9 cellular contexts compared by ENCODE assay signal in genomic region chr3:88180398-88180999, GRCh38. TPM values are rescaled to one million over a fixed set of nuclear protein-coding genes. Genes with fewer than 3 reads are reported as not detected.
DNase-seq lines count a peak whose midpoint lies in the region; ATAC-seq and TF ChIP-seq lines count a peak whose summit lies in the region.
"Had no signal": no experiment of that assay in that cellular context is flagged by ENCODE, and none has a peak within 500 bp of the region (broad histone marks: within the 10 kb centered on the region; RNA-seq: fewer than 3 reads in every experiment).

No MANE protein-coding gene starts in this region.

- H3K4me3 ChIP-seq in Panc1 (ENCODE audit: low read depth in 2 of 2, low read length in 2 of 2), result no peak overlapping the region
- no peak overlapping the region for H3K4me3 ChIP-seq in fibroblast of lung (replicated peaks in 1 of 4; ENCODE audit: control extremely low read depth in 1 of 4, insufficient read depth in 1 of 4, low read depth in 3 of 4, low read length in 4 of 4)
- no peak overlapping the region for H3K4me3 ChIP-seq in ovary
- H3K4me3 ChIP-seq: BLaER1 had no signal

- TF ChIP-seq CTCF in Panc1 (IDR thresholded peaks at IDR 0.05) (peak; percentile 59; the same call in 1 of the 2 replicates), fibroblast of lung (conservative IDR thresholded peaks at IDR 0.05 in 1 of 2, IDR thresholded peaks at IDR 0.05 in 1 of 2; ENCODE audit: low read depth in 1 of 2, low read length in 2 of 2) (peak; percentile 52 to 54), ovary (IDR thresholded peaks at IDR 0.05) (no peak)

- H3K4me1 ChIP-seq in Panc1 (ENCODE audit: control insufficient read depth, insufficient read depth, low read length) (no peaks in the 10 kb centered on the region), fibroblast of lung (ENCODE audit: control insufficient read depth, extremely low read depth, insufficient read depth, low read length) (no peaks in the 10 kb centered on the region), ovary (ENCODE audit: insufficient read depth) (no peaks in the 10 kb centered on the region)

- no peaks in the 10 kb centered on the region for H3K79me2 ChIP-seq in fibroblast of lung (ENCODE audit: control insufficient read depth, insufficient read depth, low read length)

- DNase-seq in DMS53 (lab: John Stamatoyannopoulos, UW) (peak; percentile 1), DMS53 treated with DMSO at 0.1 percent for 48 hours (lab: John Stamatoyannopoulos, UW; ENCODE audit: unreplicated experiment) (no peak), Panc1 (ENCODE audit: low read depth, low spot score) (peak; percentile 36), fibroblast of lung (ENCODE audit: low read depth in 2 of 2) (peak; percentile 41 to 71), ovary (no peak)

- H3K9me3 ChIP-seq in Panc1 (ENCODE audit: control insufficient read depth, insufficient read depth, low read depth, low read length), result no peaks in the 10 kb centered on the region
- H3K9me3 ChIP-seq in fibroblast of lung (ENCODE audit: control insufficient read depth, insufficient read depth, low read depth, low read length), result no peaks in the 10 kb centered on the region
- no peaks in the 10 kb centered on the region for H3K9me3 ChIP-seq in ovary

- TF ChIP-seq POLR2A in ovary (IDR thresholded peaks at IDR 0.05), result no peak

- ATAC-seq in GM18868 (IDR thresholded peaks at IDR 0.05; ENCODE audit: unreplicated experiment) (peak; percentile 96), HG03060 (IDR thresholded peaks at IDR 0.05; ENCODE audit: low read depth, unreplicated experiment) (peak; percentile 73), Panc1 (0 out of 2 replicates have a peak, but pooled peaks have one; percentile 68), HG03097 (IDR thresholded peaks at IDR 0.05; ENCODE audit: low FRiP score, unreplicated experiment) (no peak)

- intact Hi-C loops in Panc1 (cut with micrococcal nuclease; ENCODE audit: unreplicated experiment), result no loop called here
- intact Hi-C loops in ovary (cut with DNase I), result no loop called here

- H3K27ac ChIP-seq in Panc1 (ENCODE audit: low read length) (no peak overlapping the region), fibroblast of lung (ENCODE audit: insufficient read depth, low read length) (no peak overlapping the region), ovary (no peak overlapping the region)
- H3K27ac ChIP-seq: BLaER1 had no signal

- in situ Hi-C loops in Panc1 (cut with HindIII; ENCODE audit: low pct_unique_long_range_greater_than_20kb, low sequenced_read_pairs), result no loop called here

- BruUV-seq in Panc1 (replicated peaks; lab: Mats Ljungman, UMichigan), result no TSS peak

- CTCF ChIA-PET in Panc1 (lab: Charles Lee), result interaction anchor here (0.6 kb wide), 1 partner anchor 284 kb away, joined by 4 read pairs; no protein-coding TSS in a partner anchor

- POLR2A ChIA-PET in Panc1 (lab: Charles Lee), result no interaction called here

- 61 to 74% (median 67%) methylated on average over 4 of the region's 4 CpGs for WGBS in ovary, 3 donors

- no peak for TF ChIP-seq EP300 in ovary (IDR thresholded peaks at IDR 0.05)

- no peak overlapping the region for H3K4me2 ChIP-seq in fibroblast of lung (ENCODE audit: extremely low read depth, insufficient read depth, low read length)
- H3K4me2 ChIP-seq: BLaER1 had no signal

- H3K9ac ChIP-seq in fibroblast of lung (ENCODE audit: insufficient read depth, low read length), result no peak overlapping the region
- H3K9ac ChIP-seq: BLaER1 had no signal

- H3K36me3 ChIP-seq in Panc1 (ENCODE audit: control insufficient read depth, insufficient read depth, low read length) (no peaks in the 10 kb centered on the region; the same call in 1 of the 2 replicates), fibroblast of lung (ENCODE audit: control insufficient read depth, insufficient read depth, low read length) (no peaks in the 10 kb centered on the region), ovary (no peaks in the 10 kb centered on the region)
- H3K36me3 ChIP-seq: BLaER1 had no signal

- H3K27me3 ChIP-seq in Panc1 (ENCODE audit: control insufficient read depth, insufficient read depth, low read length), result no peaks in the 10 kb centered on the region
- H3K27me3 ChIP-seq in fibroblast of lung (ENCODE audit: control insufficient read depth, insufficient read depth, low read length), result no peaks in the 10 kb centered on the region
- no peaks in the 10 kb centered on the region for H3K27me3 ChIP-seq in ovary
- H3K27me3 ChIP-seq: BLaER1 had no signal

- H4K20me1 ChIP-seq in fibroblast of lung (ENCODE audit: control insufficient read depth, extremely low read depth, insufficient read depth, low read length), result no peaks in the 10 kb centered on the region
- H4K20me1 ChIP-seq: BLaER1 had no signal

- no peak overlapping the region for H2AFZ ChIP-seq in fibroblast of lung (ENCODE audit: low read length)

RNA-seq across cellular contexts. Expression of gene C3orf38, which starts 30.7 kb away (rescaled TPM):
- total RNA-seq in Panc1 (2021; ENCODE audit: unreplicated experiment) (14.3 TPM), fibroblast of lung (26.4 and 27.2 TPM in 2 replicates), ovary (10 to 100 TPM; 13.9 to 25.8 (median 23.3) TPM)
- polyA plus RNA-seq in Panc1 (2012; ENCODE audit: insufficient read length), result 8.5 TPM
- polyA plus RNA-seq in fibroblast of lung (20.5 and 24.5 TPM in 2 replicates), ovary (10 to 100 TPM in 1 of 2 donors, 1 to 10 TPM in 1; 7.2 to 22.1 TPM)
- polyA plus RNA-seq in fibroblast of lung (2012), result 15.4 and 18.4 TPM in 2 replicates
- 5.6 and 8.7 TPM in 2 replicates for polyA minus RNA-seq in fibroblast of lung (ENCODE audit: low replicate concordance)

Comparison
In these comparisons a context has a peak if more than half of its experiments do, and no peak if none do; other contexts are left out.
1. DNase-seq: peak in DMS53 (single experiment), Panc1 (single experiment) and fibroblast of lung (2 of 2); none in DMS53 treated with DMSO at 0.1 percent for 48 hours (single experiment) and ovary (0 of 5).
2. CTCF ChIP-seq: peak in Panc1 (single experiment) and fibroblast of lung (2 of 2); none in ovary (0 of 3).